ENCODE assay signal across 9 cellular contexts in the genomic region with DNA sequence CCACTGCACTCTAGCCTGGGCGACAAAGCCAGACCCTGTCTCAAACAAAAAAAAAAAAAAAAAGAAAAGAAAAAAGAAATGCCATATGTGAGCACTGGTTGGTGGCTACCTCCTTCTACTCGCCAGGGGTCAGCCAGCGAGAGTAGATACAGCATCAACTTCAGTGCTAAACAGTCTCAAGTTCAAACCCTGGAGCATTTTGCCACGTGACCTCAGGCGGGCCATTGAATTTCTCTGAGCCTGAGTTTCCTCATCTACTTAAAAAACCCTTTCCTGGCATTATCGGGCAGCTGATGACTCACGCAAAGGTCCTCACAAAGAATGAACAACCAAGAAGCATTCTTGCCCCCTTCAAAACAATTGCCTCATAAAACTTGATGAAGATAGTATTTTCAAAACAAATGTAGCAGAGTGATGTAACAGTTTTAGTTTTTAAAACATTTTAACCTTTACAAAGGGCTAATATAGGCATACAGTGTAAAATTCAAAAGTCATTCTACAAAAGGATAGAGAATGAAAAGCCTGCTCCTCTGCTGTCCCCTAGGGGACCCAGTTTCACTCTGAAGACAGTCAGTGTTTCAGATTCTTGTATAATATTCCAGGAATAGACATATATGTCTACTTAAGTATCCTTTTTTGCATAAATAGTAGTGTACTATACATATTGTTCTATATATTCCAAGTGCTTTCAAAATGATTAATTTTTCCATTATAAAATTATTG. TPM values are rescaled to one million over a fixed set of nuclear protein-coding genes. Genes with fewer than 3 reads are reported as not detected.
DNase-seq lines count a peak whose midpoint lies in the region; ATAC-seq and TF ChIP-seq lines count a peak whose summit lies in the region.
"Had no signal": no experiment of that assay in that cellular context is flagged by ENCODE, and none has a peak within 500 bp of the region (broad histone marks: within the 10 kb centered on the region; RNA-seq: fewer than 3 reads in every experiment).

No MANE protein-coding gene starts in this region.

- H2AFZ ChIP-seq in DND-41 (ENCODE audit: low read depth, low read length): no peak overlapping the region

- no peak overlapping the region for H3K9ac ChIP-seq in DND-41 (ENCODE audit: low read depth, low read length)

- H3K4me3 ChIP-seq in DND-41 (ENCODE audit: low read depth in 1 of 2, low read length in 2 of 2) (no peak overlapping the region), Peyer's patch (no peak overlapping the region)

- H3K4me1 Mint-ChIP-seq in MCF 10A (ENCODE audit: insufficient read depth, unreplicated experiment): peaks cover 11% of the 10 kb centered on the region
- no peaks in the 10 kb centered on the region for H3K4me1 Mint-ChIP-seq in T-helper 2 cell treated with Interferon-gamma antibody and Interleukin-4, amounts not matched to agents 5 μg/mL and 100 μg/mL, for 36 hours (ENCODE audit: low read depth)

- no peaks in the 10 kb centered on the region for H3K79me2 ChIP-seq in DND-41 (ENCODE audit: insufficient read depth, low read length)

- DNase-seq in DND-41 (no peak), MV-4-11 (lab: John Stamatoyannopoulos, UW) (peak; percentile 86), MCF 10A (ENCODE audit: unreplicated experiment) (peak; percentile 95), myocyte (ENCODE audit: low read depth) (peak; percentile 46), cerebellum (ENCODE audit: low spot score) (no peak), Peyer's patch (no peak), NCI-H524 treated with DMSO at 0.1 percent for 48 hours (lab: John Stamatoyannopoulos, UW) (no peak)
- no peak for DNase-seq in T-helper 2 cell treated with Interferon-gamma antibody and Interleukin-4, amounts not matched to agents 5 μg/mL and 100 μg/mL, for 36 hours (ENCODE audit: low spot score)
- DNase-seq: activated T-cell treated with anti-CD3 and anti-CD28 coated beads, Interleukin-2, amount 50 U/mL, for 48 hours had no signal

- H3K27ac Mint-ChIP-seq in MCF 10A (ENCODE audit: low read depth, unreplicated experiment): no peak overlapping the region
- H3K27ac Mint-ChIP-seq in T-helper 2 cell treated with Interferon-gamma antibody and Interleukin-4, amounts not matched to agents 5 μg/mL and 100 μg/mL, for 36 hours: no peak overlapping the region

- H3K36me3 ChIP-seq in DND-41 (ENCODE audit: insufficient read depth, low read length) (no peaks in the 10 kb centered on the region), Peyer's patch (no peaks in the 10 kb centered on the region)

- POLR2A ChIA-PET in MCF 10A (lab: Yijun Ruan, JAX): interaction anchor here (0.6 kb wide), 1 partner anchor 92 kb away, joined by 3 read pairs; no protein-coding TSS in a partner anchor

- no peaks in the 10 kb centered on the region for H3K9me3 ChIP-seq in DND-41 (ENCODE audit: insufficient read depth, low read length, severe bottlenecking)
- no peaks in the 10 kb centered on the region for H3K9me3 ChIP-seq in Peyer's patch

- H3K4me2 ChIP-seq in DND-41 (ENCODE audit: insufficient read depth, low read length): no peak overlapping the region

- H3K27ac ChIP-seq in DND-41 (ENCODE audit: low read length) (no peak overlapping the region), Peyer's patch (no peak overlapping the region)

- TF ChIP-seq POLR2A in Peyer's patch (IDR thresholded peaks at IDR 0.05): no peak

- H3K27me3 Mint-ChIP-seq in MCF 10A (ENCODE audit: insufficient read depth, unreplicated experiment): peaks cover 3% of the 10 kb centered on the region
- peaks cover 18% of the 10 kb centered on the region for H3K27me3 Mint-ChIP-seq in T-helper 2 cell treated with Interferon-gamma antibody and Interleukin-4, amounts not matched to agents 5 μg/mL and 100 μg/mL, for 36 hours (ENCODE audit: low read depth)

- no peaks in the 10 kb centered on the region for H4K20me1 ChIP-seq in DND-41 (ENCODE audit: insufficient read depth, low read length)

- ATAC-seq in DND-41 (ENCODE audit: insufficient read depth, low read depth): no peak

- intact Hi-C loops in MCF 10A (cut with micrococcal nuclease): no loop called here

- H3K27me3 ChIP-seq in DND-41 (ENCODE audit: insufficient read depth, low read length, poor library complexity): no peaks in the 10 kb centered on the region
- H3K27me3 ChIP-seq in Peyer's patch: no peaks in the 10 kb centered on the region

- BruUV-seq in MCF 10A (replicated peaks; lab: Mats Ljungman, UMichigan): no TSS peak

- CTCF ChIA-PET in MCF 10A (lab: Yijun Ruan, JAX): interaction anchor here (0.7 to 4.2 kb wide), 8 partner anchors 9 to 322 kb away, joined by 3 to 32 read pairs (median 4); partner anchors contain the start of gene NAA38

- H3K4me3 Mint-ChIP-seq in MCF 10A (ENCODE audit: unreplicated experiment): no peak overlapping the region
- H3K4me3 Mint-ChIP-seq in T-helper 2 cell treated with Interferon-gamma antibody and Interleukin-4, amounts not matched to agents 5 μg/mL and 100 μg/mL, for 36 hours: no peak overlapping the region

- no peaks in the 10 kb centered on the region for H3K9me3 Mint-ChIP-seq in MCF 10A (ENCODE audit: unreplicated experiment)
- no peaks in the 10 kb centered on the region for H3K9me3 Mint-ChIP-seq in T-helper 2 cell treated with Interferon-gamma antibody and Interleukin-4, amounts not matched to agents 5 μg/mL and 100 μg/mL, for 36 hours

- H3K4me1 ChIP-seq in DND-41 (ENCODE audit: insufficient read depth, low read length): no peaks in the 10 kb centered on the region
- no peaks in the 10 kb centered on the region for H3K4me1 ChIP-seq in Peyer's patch

- no peaks in the 10 kb centered on the region for H3K36me3 Mint-ChIP-seq in MCF 10A (ENCODE audit: insufficient read depth, unreplicated experiment)
- no peaks in the 10 kb centered on the region for H3K36me3 Mint-ChIP-seq in T-helper 2 cell treated with Interferon-gamma antibody and Interleukin-4, amounts not matched to agents 5 μg/mL and 100 μg/mL, for 36 hours (ENCODE audit: low read depth)

- TF ChIP-seq CTCF in DND-41 (IDR thresholded peaks at IDR 0.05; ENCODE audit: borderline replicate concordance, extremely low read depth, low read length, poor library complexity, severe bottlenecking): peak; percentile 12
- no peak for TF ChIP-seq CTCF in MCF 10A (IDR thresholded peaks at IDR 0.05; ENCODE audit: unreplicated experiment)
- TF ChIP-seq CTCF in Peyer's patch (IDR thresholded peaks at IDR 0.05): no peak

RNA-seq across cellular contexts. Expression of gene DNAH2, which starts 28.4 kb away (rescaled TPM):
- total RNA-seq in MCF 10A (2022) (0.05 and 0.12 TPM in 2 replicates), myocyte (0.11 TPM in 1 of 2 replicates, not detected in the other), cerebellum (1.00 TPM), Peyer's patch (under 1 TPM in 2 of 4 donors, not detected in 2; 0.18 to 0.83 TPM)
- 0.01 TPM for polyA plus RNA-seq in myocyte (2012)

RNA-seq across cellular contexts. Expression of gene EFNB3, which starts 40.9 kb away (rescaled TPM):
- total RNA-seq in MCF 10A (2022): 1.3 and 1.4 TPM in 2 replicates
- 0.78 and 1.5 TPM in 2 replicates for total RNA-seq in myocyte
- polyA plus RNA-seq in myocyte (2012): 0.68 TPM
- 14.4 TPM for total RNA-seq in cerebellum
- total RNA-seq in Peyer's patch: under 1 TPM in 1 of 4 donors, not detected in 3; 0.27 TPM

RNA-seq across cellular contexts. Expression of gene WRAP53, which starts 57.6 kb away (rescaled TPM):
- total RNA-seq in MCF 10A (2022) (10.7 and 11.7 TPM in 2 replicates), myocyte (4.4 and 4.5 TPM in 2 replicates), cerebellum (6.2 TPM), Peyer's patch (1 to 10 TPM; 4.6 to 9.3 (median 6.2) TPM)
- 6.2 TPM for polyA plus RNA-seq in myocyte (2012)

RNA-seq across cellular contexts. Expression of gene TP53, which starts 58.6 kb away (rescaled TPM):
- total RNA-seq in MCF 10A (2022): 131 and 181 TPM in 2 replicates
- total RNA-seq in myocyte: 22.0 and 27.6 TPM in 2 replicates
- 44.8 TPM for polyA plus RNA-seq in myocyte (2012)
- 12.5 TPM for total RNA-seq in cerebellum
- 10 to 100 TPM; 19.6 to 27.7 (median 25.1) TPM for total RNA-seq in Peyer's patch

Comparison
In these comparisons a context has a peak if more than half of its experiments do, and no peak if none do; other contexts are left out.
1. DNase-seq: peak in MV-4-11 (single experiment), MCF 10A (single experiment) and myocyte (single experiment); none in DND-41 (single experiment), cerebellum (single experiment), Peyer's patch (0 of 3), NCI-H524 treated with DMSO at 0.1 percent for 48 hours (single experiment) and T-helper 2 cell treated with Interferon-gamma antibody and Interleukin-4, amounts not matched to agents 5 μg/mL and 100 μg/mL, for 36 hours (single experiment).